20 cellular contexts compared by ENCODE assay signal in the genomic region with DNA sequence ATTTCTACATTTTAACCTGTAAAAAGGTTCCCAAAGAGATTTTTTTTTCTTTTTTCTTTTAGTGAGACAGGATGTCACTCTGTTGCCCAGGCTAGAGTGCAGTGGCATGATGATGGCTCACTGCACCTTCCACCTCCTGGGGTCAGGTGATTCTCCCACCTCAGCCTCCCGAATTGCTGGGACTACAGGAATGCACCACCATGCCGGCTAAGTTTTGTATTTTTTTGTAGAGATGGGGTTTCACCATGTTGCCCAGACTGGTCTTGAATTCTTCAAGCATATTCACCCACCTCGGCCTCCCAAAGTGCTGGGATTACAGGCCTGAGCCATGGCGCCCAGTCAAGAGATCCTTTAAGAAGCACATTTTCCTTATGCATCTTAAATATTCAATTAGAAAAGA. TPM values are rescaled to one million over a fixed set of nuclear protein-coding genes. Genes with fewer than 3 reads are reported as not detected.
DNase-seq lines count a peak whose midpoint lies in the region; ATAC-seq and TF ChIP-seq lines count a peak whose summit lies in the region.
"Had no signal": no experiment of that assay in that cellular context is flagged by ENCODE, and none has a peak within 500 bp of the region (broad histone marks: within the 10 kb centered on the region; RNA-seq: fewer than 3 reads in every experiment).

No MANE protein-coding gene starts in this region.

- DNase-seq in CD8-positive, alpha-beta T cell: no peak
- DNase-seq in GM12864 (ENCODE audit: low read depth) (no peak), activated B cell treated with CpG ODN at 0.5 μM for 24 hours (no peak), SK-N-SH (no peak), colonic mucosa (no peak)
- no peak for DNase-seq in effector memory CD8-positive, alpha-beta T cell
- no peak for DNase-seq in stimulated activated CD4-positive, alpha-beta T cell treated with anti-CD3 and anti-CD28 coated beads, Interleukin-2, amount 100 ng/mL, for 48 hours
- DNase-seq: DMS153; effector CD8-positive, alpha-beta T cell; heart left ventricle; Kasumi-1; NCI-H1436; NCI-H748 treated with DMSO at 0.1 percent for 48 hours; stimulated activated CD4-positive, alpha-beta T cell treated with anti-CD3 and anti-CD28 coated beads, Interleukin-4, amount 100 ng/mL, for 24 hours had no signal

- H3K79me2 ChIP-seq in SK-N-SH (ENCODE audit: insufficient read depth): no peaks in the 10 kb centered on the region

- no peaks in the 10 kb centered on the region for H3K9me2 ChIP-seq in SK-N-SH

- no peaks in the 10 kb centered on the region for H3F3A ChIP-seq in SK-N-SH (replicated peaks; ENCODE audit: insufficient read depth)

- H3K27me3 Mint-ChIP-seq in CD8-positive, alpha-beta T cell (ENCODE audit: low read depth): no peaks in the 10 kb centered on the region
- no peaks in the 10 kb centered on the region for H3K27me3 Mint-ChIP-seq in activated B cell treated with CpG ODN at 0.5 μM for 24 hours
- H3K27me3 Mint-ChIP-seq in effector memory CD8-positive, alpha-beta T cell: no peaks in the 10 kb centered on the region

- peak overlapping the region; percentile 33 for H3K4me3 ChIP-seq in CD8-positive, alpha-beta T cell (ENCODE audit: low read depth, low read length)
- H3K4me3 ChIP-seq in GM12864 (ENCODE audit: low read depth, low read length) (peak overlapping the region; percentile 39), SK-N-SH (ENCODE audit: low read depth in 2 of 2, low read length in 1 of 2) (no peak overlapping the region), colonic mucosa (no peak overlapping the region)
- H3K4me3 ChIP-seq: HAP-1, heart left ventricle, lung, thoracic aorta had no signal

- H4K20me1 ChIP-seq in SK-N-SH (ENCODE audit: insufficient read depth): no peaks in the 10 kb centered on the region

- no peak for TF ChIP-seq EP300 in SK-N-SH (IDR thresholded peaks at IDR 0.05; ENCODE audit: borderline replicate concordance in 1 of 2, low read depth in 1 of 2, low read length in 1 of 2)

- H3K36me3 Mint-ChIP-seq in CD8-positive, alpha-beta T cell: peaks cover 79% of the 10 kb centered on the region
- peaks cover 72% of the 10 kb centered on the region for H3K36me3 Mint-ChIP-seq in activated B cell treated with CpG ODN at 0.5 μM for 24 hours (ENCODE audit: low read depth)
- peaks cover 85% of the 10 kb centered on the region for H3K36me3 Mint-ChIP-seq in effector memory CD8-positive, alpha-beta T cell (ENCODE audit: insufficient read depth)

- peak overlapping the region; percentile 89 for H3K27ac Mint-ChIP-seq in CD8-positive, alpha-beta T cell
- H3K27ac Mint-ChIP-seq in activated B cell treated with CpG ODN at 0.5 μM for 24 hours: peak overlapping the region; percentile 69
- peak overlapping the region; percentile 80 to 97 for H3K27ac Mint-ChIP-seq in effector memory CD8-positive, alpha-beta T cell

- no peak overlapping the region for H3K4me2 ChIP-seq in SK-N-SH

- H3K4me3 Mint-ChIP-seq in CD8-positive, alpha-beta T cell: peak overlapping the region; percentile 78
- peak overlapping the region; percentile 38 for H3K4me3 Mint-ChIP-seq in activated B cell treated with CpG ODN at 0.5 μM for 24 hours
- peak overlapping the region; percentile 75 to 82 for H3K4me3 Mint-ChIP-seq in effector memory CD8-positive, alpha-beta T cell

- no peaks in the 10 kb centered on the region for H3K9me3 Mint-ChIP-seq in CD8-positive, alpha-beta T cell
- no peaks in the 10 kb centered on the region for H3K9me3 Mint-ChIP-seq in activated B cell treated with CpG ODN at 0.5 μM for 24 hours
- no peaks in the 10 kb centered on the region for H3K9me3 Mint-ChIP-seq in effector memory CD8-positive, alpha-beta T cell

- WGBS in SK-N-SH (ENCODE audit: low lambda C conversion rate): 89% methylated on average over 4 of the region's 4 CpGs

- peaks cover 15% of the 10 kb centered on the region for H3K36me3 ChIP-seq in CD8-positive, alpha-beta T cell (ENCODE audit: insufficient read depth, low read length)
- H3K36me3 ChIP-seq in SK-N-SH (replicated peaks in 1 of 2; ENCODE audit: control insufficient read depth in 1 of 2, insufficient read depth in 2 of 2, low read length in 1 of 2): no peaks in the 10 kb centered on the region
- no peaks in the 10 kb centered on the region for H3K36me3 ChIP-seq in colonic mucosa
- H3K36me3 ChIP-seq: HAP-1, heart left ventricle, thoracic aorta had no signal

- H3K4me1 ChIP-seq in CD8-positive, alpha-beta T cell (ENCODE audit: insufficient read depth, low read length): peaks cover 74% of the 10 kb centered on the region
- H3K4me1 ChIP-seq in SK-N-SH (ENCODE audit: control insufficient read depth in 1 of 2, insufficient read depth in 2 of 2, low read depth in 1 of 2, low read length in 1 of 2): peaks cover 8 to 9% of the 10 kb centered on the region in 2 experiments; a peak in 3 of 4 replicates
- H3K4me1 ChIP-seq in colonic mucosa: no peaks in the 10 kb centered on the region

- POLR2A ChIA-PET in CD8-positive, alpha-beta T cell (lab: Charles Lee): interaction anchor here (2.5 to 14.7 kb wide), 3 partner anchors 15 to 28 kb away, joined by 8 to 210 read pairs (median 207); a partner anchor contains a TSS
- POLR2A ChIA-PET in activated B cell treated with CpG ODN at 0.5 μM for 24 hours (lab: Charles Lee): interaction anchor here (1.0 to 6.5 kb wide), 2 partner anchors 99 to 1450 kb away, joined by 3 to 64 read pairs; no protein-coding TSS in a partner anchor
- POLR2A ChIA-PET in SK-N-SH (lab: Yijun Ruan, JAX): no interaction called here

- no peaks in the 10 kb centered on the region for H3K9me3 ChIP-seq in CD8-positive, alpha-beta T cell (ENCODE audit: low read length)
- H3K9me3 ChIP-seq in SK-N-SH: no peaks in the 10 kb centered on the region
- H3K9me3 ChIP-seq in colonic mucosa: no peaks in the 10 kb centered on the region
- H3K9me3 ChIP-seq: HAP-1, heart left ventricle, thoracic aorta had no signal

- H3K4me1 Mint-ChIP-seq in CD8-positive, alpha-beta T cell (ENCODE audit: low read depth): peaks cover 87% of the 10 kb centered on the region
- H3K4me1 Mint-ChIP-seq in activated B cell treated with CpG ODN at 0.5 μM for 24 hours: peaks cover 94% of the 10 kb centered on the region
- peaks cover 74 to 80% of the 10 kb centered on the region in 2 donors for H3K4me1 Mint-ChIP-seq in effector memory CD8-positive, alpha-beta T cell (ENCODE audit: low read depth in 2 of 2)

- no peak overlapping the region for H2AFZ ChIP-seq in SK-N-SH (ENCODE audit: low read depth)

- H3K9ac ChIP-seq in SK-N-SH (no peak overlapping the region), colonic mucosa (ENCODE audit: low read depth in 2 of 2, low read length in 2 of 2) (no peak overlapping the region)

- CTCF ChIA-PET in CD8-positive, alpha-beta T cell (lab: Charles Lee): interaction anchor here (1.3 to 13.6 kb wide), 8 partner anchors 10 to 108 kb away, joined by 5 to 114 read pairs (median 8); a partner anchor contains a TSS
- CTCF ChIA-PET in activated B cell treated with CpG ODN at 0.5 μM for 24 hours (lab: Charles Lee): interaction anchor here (0.9 to 1.8 kb wide), 3 partner anchors 99 to 108 kb away, joined by 3 to 8 read pairs (median 3); no protein-coding TSS in a partner anchor
- CTCF ChIA-PET in SK-N-SH (lab: Yijun Ruan, JAX): no interaction called here

- H3K27me3 ChIP-seq in CD8-positive, alpha-beta T cell (ENCODE audit: insufficient read depth, low read length): no peaks in the 10 kb centered on the region
- no peaks in the 10 kb centered on the region for H3K27me3 ChIP-seq in SK-N-SH (ENCODE audit: insufficient read depth)
- H3K27me3 ChIP-seq in colonic mucosa: no peaks in the 10 kb centered on the region
- H3K27me3 ChIP-seq: heart left ventricle had no signal

- peak overlapping the region; percentile 27 for H3K27ac ChIP-seq in CD8-positive, alpha-beta T cell (ENCODE audit: low read depth, low read length)
- H3K27ac ChIP-seq in SK-N-SH (ENCODE audit: low read depth in 2 of 2, low read length in 1 of 2) (no peak overlapping the region), colonic mucosa (no peak overlapping the region)
- H3K27ac ChIP-seq: thoracic aorta, VCaP had no signal

- no peak for ATAC-seq in CD8-positive, alpha-beta T cell
- no peak for ATAC-seq in activated B cell treated with CpG ODN at 0.5 μM for 24 hours (ENCODE audit: low read depth)
- ATAC-seq in effector memory CD8-positive, alpha-beta T cell (replicated peaks): no peak
- ATAC-seq: heart left ventricle, Panc1 had no signal

- intact Hi-C loops in CD8-positive, alpha-beta T cell (cut with DNase I, micrococcal nuclease): loop anchor here in 1 of 2 experiments (1.0 kb wide), 1 partner anchor 8 kb away; no protein-coding TSS in a partner anchor
- intact Hi-C loops in activated B cell treated with CpG ODN at 0.5 μM for 24 hours (cut with micrococcal nuclease): loop anchor here (1.0 kb wide), 1 partner anchor 9 kb away; no protein-coding TSS in a partner anchor
- intact Hi-C loops in colonic mucosa (cut with DNase I): no loop called here

- TF ChIP-seq RAD21 in SK-N-SH (IDR thresholded peaks at IDR 0.05; ENCODE audit: low read length): no peak

- no peak for TF ChIP-seq CTCF in CD8-positive, alpha-beta T cell (IDR thresholded peaks at IDR 0.05)
- TF ChIP-seq CTCF in GM12864 (IDR thresholded peaks at IDR 0.05; ENCODE audit: low read depth, low read length, missing control alignments): no peak
- no peak for TF ChIP-seq CTCF in activated B cell treated with CpG ODN at 0.5 μM for 24 hours (IDR thresholded peaks at IDR 0.05)
- no peak for TF ChIP-seq CTCF in SK-N-SH (IDR thresholded peaks at IDR 0.05)
- no peak for TF ChIP-seq CTCF in colonic mucosa (IDR thresholded peaks at IDR 0.05)

TF ChIP-seq in SK-N-SH, 30 proteins besides CTCF, POLR2A, EP300 and RAD21 (continues in another document):
- TF ChIP-seq GABPA (IDR thresholded peaks at IDR 0.05; ENCODE audit: low read depth): no peak
- TF ChIP-seq TEAD4 (IDR thresholded peaks at IDR 0.05; ENCODE audit: borderline replicate concordance, insufficient read depth): no peak
- no peak for TF ChIP-seq TCF12 (IDR thresholded peaks at IDR 0.05)
- no peak for TF ChIP-seq TAF1 (IDR thresholded peaks at IDR 0.05; ENCODE audit: borderline replicate concordance, low read depth, low read length)
- no peak for TF ChIP-seq FOXM1 (IDR thresholded peaks at IDR 0.05; ENCODE audit: low read depth)
- no peak for TF ChIP-seq FOSL2 (IDR thresholded peaks at IDR 0.05; ENCODE audit: borderline replicate concordance, low read depth)
- no peak for TF ChIP-seq GATA2 (CRISPR knock-in tag; IDR thresholded peaks at IDR 0.05)
- no peak for TF ChIP-seq RFX5 (IDR thresholded peaks at IDR 0.05; ENCODE audit: low read length)

RNA-seq across cellular contexts. Expression of a gene that starts 12.6 kb away (rescaled TPM):
- 100 to 1,000 TPM; 533 to 539 TPM for total RNA-seq in CD8-positive, alpha-beta T cell
- total RNA-seq in activated B cell treated with CpG ODN at 0.5 μM for 24 hours (174 and 183 TPM in 2 replicates), colonic mucosa (1 to 10 TPM; 1.6 to 2.6 TPM)
- polyA plus RNA-seq in SK-N-SH (2012; rRNA removed): not detected in 2 replicates
- polyA plus RNA-seq in SK-N-SH (2012; cell fraction: cytosol; rRNA removed): not detected in 2 replicates
- not detected in 2 replicates for polyA plus RNA-seq in SK-N-SH (2012; cell fraction: nucleus; rRNA removed)
- polyA plus RNA-seq: BJ had no signal

Comparison
In these comparisons a context has a peak if more than half of its experiments do, and no peak if none do; other contexts are left out.
1. H3K4me3 ChIP-seq: peak in CD8-positive, alpha-beta T cell (single experiment) and GM12864 (single experiment); none in SK-N-SH (0 of 2) and colonic mucosa (single experiment).
2. RNA of a gene that starts 12.6 kb away (total RNA-seq): 533 to 539 TPM in CD8-positive, alpha-beta T cell and 174 to 183 TPM in activated B cell treated with CpG ODN at 0.5 μM for 24 hours; 1.6 to 2.6 TPM in colonic mucosa; every median in the first group is over 10 times any median in the second.
3. Peak in every context shown above with its lines, with median percentiles within 50 percentile points of each other: H3K27ac Mint-ChIP-seq and H3K4me3 Mint-ChIP-seq.